13 cellular contexts compared by ENCODE assay signal in the genomic region with DNA sequence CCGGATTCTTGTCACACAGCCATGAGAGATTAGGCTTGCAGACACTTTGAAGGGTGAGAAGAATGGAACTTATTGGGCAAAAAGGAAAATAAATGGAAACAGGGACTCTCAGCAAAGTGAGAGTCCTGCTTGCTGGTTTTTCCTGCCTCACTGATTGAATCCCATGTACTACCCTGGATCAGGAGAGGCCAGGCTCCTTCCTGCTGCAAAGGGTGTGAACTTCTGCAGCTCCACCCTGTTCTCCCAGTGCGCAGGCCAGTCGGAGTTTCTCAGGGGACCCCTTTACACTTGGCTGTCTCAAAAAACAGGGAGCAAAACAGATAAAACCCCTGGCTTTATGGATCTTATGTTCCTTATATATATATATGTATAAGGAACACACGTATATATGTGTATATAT.
A peak's percentile ranks its signal among the peaks of the same experiment; 100 is the strongest.
DNase-seq lines count a peak whose midpoint lies in the region; ATAC-seq, FAIRE-seq and TF ChIP-seq lines count a peak whose summit lies in the region.
"Had no signal": no experiment of that assay in that cellular context is flagged by ENCODE, and none has a peak within 500 bp of the region (broad histone marks: within the 10 kb centered on the region; RNA-seq: fewer than 3 reads in every experiment).

No MANE protein-coding gene starts in this region.

- H3K27me3 Mint-ChIP-seq in HFFc6 (ENCODE audit: insufficient read depth) = no peaks in the 10 kb centered on the region; the same call in 1 of the 2 replicates
- H3K27me3 Mint-ChIP-seq: CD4-positive, alpha-beta memory T cell; naive thymus-derived CD4-positive, alpha-beta T cell had no signal

- H3K9me2 ChIP-seq in PC-3 (replicated peaks; ENCODE audit: low read length) = no peaks in the 10 kb centered on the region

- H3K4me1 Mint-ChIP-seq in HFFc6 (ENCODE audit: low read depth) = peaks cover 78% of the 10 kb centered on the region

- H3K4me3 ChIP-seq in PC-3 (ENCODE audit: low read length) (no peak overlapping the region), esophagus (ENCODE audit: low read depth in 1 of 2, low read length in 2 of 2) (no peak overlapping the region), mesendoderm (ENCODE audit: low read length) (no peak overlapping the region)
- H3K4me3 ChIP-seq: right atrium auricular region had no signal

- no peaks in the 10 kb centered on the region for H3F3A ChIP-seq in PC-3 (ENCODE audit: low read length, unreplicated experiment)

- no TSS peak for BruUV-seq in PC-3 (replicated peaks; lab: Mats Ljungman, UMichigan)

- no peaks in the 10 kb centered on the region for H3K36me3 Mint-ChIP-seq in HFFc6 (ENCODE audit: low read depth)
- H3K36me3 Mint-ChIP-seq: CD4-positive, alpha-beta memory T cell had no signal

- FAIRE-seq in RCC 7860 (lab: Jason Lieb, UNC) = no peak
- FAIRE-seq: G401.6, GM19239 had no signal

- H3K4me1 ChIP-seq in PC-3 (ENCODE audit: insufficient read depth, low read length) (peaks cover 38% of the 10 kb centered on the region), esophagus (ENCODE audit: control insufficient read depth in 2 of 2, insufficient read depth in 2 of 2, low read length in 1 of 2) (peaks cover 0 to 10% of the 10 kb centered on the region in 2 donors), mesendoderm (ENCODE audit: control insufficient read depth, low read depth, low read length) (peaks cover 11% of the 10 kb centered on the region)

- no peaks in the 10 kb centered on the region for H3K27me3 ChIP-seq in PC-3 (ENCODE audit: low read length)
- no peaks in the 10 kb centered on the region for H3K27me3 ChIP-seq in esophagus (ENCODE audit: control insufficient read depth in 1 of 2, insufficient read depth in 2 of 2, low read length in 2 of 2)
- H3K27me3 ChIP-seq in mesendoderm (ENCODE audit: insufficient read depth, low read length, poor library complexity) = peaks cover 5% of the 10 kb centered on the region
- H3K27me3 ChIP-seq: right atrium auricular region had no signal

- H2AFZ ChIP-seq in PC-3 (ENCODE audit: low read length) = peak overlapping the region; percentile 47

- no peaks in the 10 kb centered on the region for H3K79me1 ChIP-seq in mesendoderm (ENCODE audit: low read length)

- H3K56ac ChIP-seq in mesendoderm (ENCODE audit: low read length) = no peak overlapping the region

- POLR2A ChIA-PET in PC-3 (lab: Charles Lee; ENCODE audit: unreplicated experiment) (interaction anchor here (0.7 to 0.8 kb wide), 2 partner anchors 15 to 32 kb away, joined by 3 to 30 read pairs; no protein-coding TSS in a partner anchor), RWPE1 (lab: Yijun Ruan, JAX; ENCODE audit: low non-redundant PET) (no interaction called here)

- WGBS in esophagus, 2 donors = 74 to 80% methylated on average over 4 of the region's 4 CpGs
- WGBS in mesendoderm (ENCODE audit: extremely low coverage, insufficient coverage, low lambda C conversion rate) = no CpG with 5 or more reads among the region's 4 CpGs

- H3K18ac ChIP-seq in mesendoderm (ENCODE audit: low read length) = no peak overlapping the region

- intact Hi-C loops in PC-3 (cut with micrococcal nuclease) = no loop called here
- intact Hi-C loops in sciatic nerve (cut with DNase I) = no loop called here

- no peaks in the 10 kb centered on the region for H3K36me3 ChIP-seq in PC-3 (ENCODE audit: low read depth, low read length)
- no peaks in the 10 kb centered on the region for H3K36me3 ChIP-seq in esophagus (ENCODE audit: control insufficient read depth in 2 of 2, insufficient read depth in 2 of 2, low read length in 1 of 2)
- no peaks in the 10 kb centered on the region for H3K36me3 ChIP-seq in mesendoderm (ENCODE audit: control insufficient read depth, insufficient read depth, low read length)
- H3K36me3 ChIP-seq: right atrium auricular region had no signal

- H3K9ac ChIP-seq in PC-3 (ENCODE audit: low read length) (peak overlapping the region; percentile 20), mesendoderm (ENCODE audit: low read length) (no peak overlapping the region)

- H2BK15ac ChIP-seq in mesendoderm (replicated peaks; ENCODE audit: low read depth) = no peak overlapping the region

- no peak overlapping the region for H3K23ac ChIP-seq in mesendoderm (ENCODE audit: low read length)

- H3K9me3 ChIP-seq in PC-3 (ENCODE audit: low read length) (no peaks in the 10 kb centered on the region), esophagus (ENCODE audit: control insufficient read depth in 2 of 2, insufficient read depth in 1 of 2, low read depth in 1 of 2, low read length in 1 of 2) (no peaks in the 10 kb centered on the region)
- H3K9me3 ChIP-seq: right atrium auricular region had no signal

- ATAC-seq in PC-3 = no peak
- peak; percentile 70 for ATAC-seq in sciatic nerve

- peak overlapping the region; percentile 40 for H3K27ac Mint-ChIP-seq in HFFc6

- no peak overlapping the region for H4K5ac ChIP-seq in mesendoderm (ENCODE audit: low read length)

- no peak overlapping the region for H2BK5ac ChIP-seq in mesendoderm (ENCODE audit: low read length)

- H4K20me1 ChIP-seq in PC-3 (ENCODE audit: low read length) = no peaks in the 10 kb centered on the region

- TF ChIP-seq CTCF in HFFc6 (IDR thresholded peaks at IDR 0.05) = no peak
- TF ChIP-seq CTCF in PC-3 (conservative IDR thresholded peaks at IDR 0.05; ENCODE audit: low read depth, low read length) = no peak
- no peak for TF ChIP-seq CTCF in RWPE1 (conservative IDR thresholded peaks at IDR 0.05; ENCODE audit: low read depth)

- CTCF ChIA-PET in PC-3 (lab: Charles Lee) (no interaction called here), RWPE1 (lab: Yijun Ruan, JAX) (no interaction called here)

- H3K4me2 ChIP-seq in PC-3 (ENCODE audit: low read length) = peak overlapping the region; percentile 54
- no peak overlapping the region for H3K4me2 ChIP-seq in mesendoderm (ENCODE audit: low read length)

- no peaks in the 10 kb centered on the region for H3K79me2 ChIP-seq in PC-3 (ENCODE audit: low read length)
- no peaks in the 10 kb centered on the region for H3K79me2 ChIP-seq in mesendoderm (ENCODE audit: control insufficient read depth, insufficient read depth, low read length)

- no peak overlapping the region for H3K4ac ChIP-seq in mesendoderm (ENCODE audit: low read depth, low read length)

- H3K27ac ChIP-seq in PC-3 (ENCODE audit: low read length) (peak overlapping the region; percentile 78), esophagus (ENCODE audit: low read depth in 2 of 2, low read length in 1 of 2) (peak overlapping the region; percentile 63 to 69), mesendoderm (ENCODE audit: low read depth, low read length) (no peak overlapping the region), RWPE1 (no peak overlapping the region)
- H3K27ac ChIP-seq: right atrium auricular region had no signal

- H4K8ac ChIP-seq in mesendoderm (ENCODE audit: low read depth, low read length) = no peak overlapping the region

- no peaks in the 10 kb centered on the region for H3K9me3 Mint-ChIP-seq in HFFc6
- H3K9me3 Mint-ChIP-seq: CD4-positive, alpha-beta memory T cell had no signal

- H2AK5ac ChIP-seq in mesendoderm (ENCODE audit: low read length) = no peak overlapping the region

- H2BK120ac ChIP-seq in mesendoderm (ENCODE audit: low read depth, low read length) = no peak overlapping the region

- DNase-seq in HFFc6 (no peak), PC-3 (no peak), sciatic nerve (ENCODE audit: low spot score) (no peak), mesendoderm (no peak), RCC 7860 (ENCODE audit: low spot score) (no peak), RWPE1 (ENCODE audit: low spot score) (no peak)
- DNase-seq: CD4-positive, alpha-beta memory T cell; NCI-H187 had no signal

- H3K4me3 Mint-ChIP-seq in HFFc6 = no peak overlapping the region

Comparison
In these comparisons a context has a peak if more than half of its experiments do, and no peak if none do; other contexts are left out.
1. H3K27ac ChIP-seq: peak in PC-3 (single experiment) and esophagus (2 of 2); none in mesendoderm (single experiment) and RWPE1 (single experiment).